In the genomic region with DNA sequence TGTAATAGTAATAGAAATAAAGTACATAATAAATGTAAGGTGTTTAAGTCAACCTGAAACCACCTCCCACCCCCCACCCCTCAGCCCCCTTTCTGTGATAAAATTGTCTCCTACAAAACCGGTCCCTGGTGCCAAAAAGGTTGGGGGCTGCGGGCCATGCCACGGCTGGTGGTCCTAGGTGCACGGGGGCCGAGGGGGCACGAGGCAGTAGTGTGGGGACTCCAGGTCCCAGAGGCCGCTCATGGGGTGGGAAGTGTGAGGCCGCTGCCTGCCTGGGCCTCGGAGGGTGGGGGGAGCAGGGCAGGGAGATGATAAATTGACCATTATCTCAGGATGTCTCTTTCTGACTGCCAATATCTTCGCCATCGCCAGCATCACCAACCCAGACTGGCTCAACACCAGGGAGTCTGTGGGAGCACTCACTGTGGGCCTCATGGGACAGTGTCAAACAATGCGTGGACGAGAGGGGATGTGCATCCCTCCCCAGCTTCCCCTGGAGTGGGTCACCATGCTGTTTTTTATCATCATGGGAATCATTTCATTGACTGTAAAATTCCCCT, we compare ENCODE assay signal across 1 cellular context.
A peak's percentile ranks its signal among the peaks of the same experiment; 100 is the strongest.
TF ChIP-seq lines count a peak whose summit lies in the region.

No MANE protein-coding gene starts in this region.

TF ChIP-seq in K562, 482 proteins besides CTCF, POLR2A, EP300 and RAD21:
- peak; percentile 24; the same call in 1 of the 2 replicates for TF ChIP-seq RBFOX2 (IDR thresholded peaks at IDR 0.05; ENCODE audit: low read depth, low read length)
- no peak for TF ChIP-seq NR2C2 (CRISPR knock-in tag; IDR thresholded peaks at IDR 0.05)
- no peak for TF ChIP-seq NR2C2 (tag; IDR thresholded peaks at IDR 0.05)
